9 cellular contexts compared by ENCODE assay signal in the genomic region with DNA sequence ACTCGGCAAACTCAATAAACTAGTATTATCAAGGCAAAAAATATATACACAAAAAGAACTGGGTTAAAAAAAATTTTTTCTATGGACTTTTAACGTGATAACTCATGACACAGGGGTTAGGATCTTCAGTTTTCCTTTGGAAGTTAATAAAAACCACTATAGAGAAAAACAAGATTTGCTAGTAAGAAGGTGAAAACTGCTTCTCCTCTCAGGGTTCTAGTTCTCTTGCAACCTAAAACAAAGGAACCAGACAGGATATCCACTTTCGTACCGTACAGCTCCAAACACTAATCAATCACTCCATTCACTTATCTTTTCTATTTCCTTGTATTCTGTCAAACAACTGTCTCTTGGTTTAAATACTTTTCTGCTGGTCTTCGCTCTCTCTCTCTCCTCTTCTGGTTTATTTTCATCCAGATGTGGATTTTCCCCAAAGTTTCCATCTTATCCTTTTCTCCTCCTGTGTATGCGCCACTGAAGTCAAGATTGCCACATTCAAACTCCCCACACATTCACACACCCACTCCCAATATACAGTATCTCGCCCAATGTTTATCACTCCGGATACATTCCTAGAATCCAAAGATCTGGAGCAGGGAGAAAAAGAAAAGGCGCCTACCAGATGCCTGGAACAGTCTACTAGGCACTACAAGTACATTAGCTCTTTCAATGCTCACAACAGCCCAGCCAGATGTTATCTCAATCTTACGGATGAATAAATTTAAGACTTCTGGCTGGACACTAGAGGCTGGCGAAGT. TPM values are rescaled to one million over a fixed set of nuclear protein-coding genes. Genes with fewer than 3 reads are reported as not detected.
DNase-seq lines count a peak whose midpoint lies in the region; ATAC-seq lines count a peak whose summit lies in the region.
"Had no signal": no experiment of that assay in that cellular context is flagged by ENCODE, and none has a peak within 500 bp of the region (broad histone marks: within the 10 kb centered on the region; RNA-seq: fewer than 3 reads in every experiment).

No MANE protein-coding gene starts in this region.

- H3K9me3 ChIP-seq in iPS-18c (ENCODE audit: control insufficient read depth, insufficient read depth, low read length) (no peaks in the 10 kb centered on the region), subcutaneous abdominal adipose tissue (ENCODE audit: control insufficient read depth in 5 of 5, low read length in 5 of 5) (no peaks in the 10 kb centered on the region)

- ATAC-seq in HG02884 (IDR thresholded peaks at IDR 0.05; ENCODE audit: unreplicated experiment) (peak; percentile 5), HG02623 (IDR thresholded peaks at IDR 0.05; ENCODE audit: unreplicated experiment) (no peak)
- peak; percentile 0 for ATAC-seq in activated naive CD4-positive, alpha-beta T cell treated with anti-CD3 and anti-CD28 coated beads, Interleukin-2, amount 50 U/mL, for 72 hours

- peaks cover 36 to 40% of the 10 kb centered on the region in 2 donors for H3K36me3 Mint-ChIP-seq in activated naive CD4-positive, alpha-beta T cell treated with anti-CD3 and anti-CD28 coated beads, Interleukin-2, amount 50 U/mL, for 72 hours

- H3K4me3 ChIP-seq in iPS-18c (ENCODE audit: insufficient read depth, low read depth, low read length): peak overlapping the region; percentile 94
- peak overlapping the region; percentile 86 to 98 (median 96) for H3K4me3 ChIP-seq in subcutaneous abdominal adipose tissue (ENCODE audit: low read depth in 1 of 5, low read length in 5 of 5)

- H3K9ac ChIP-seq in subcutaneous abdominal adipose tissue (ENCODE audit: low read length in 5 of 5): peak overlapping the region; percentile 82 to 98 (median 96)

- H3K36me3 ChIP-seq in subcutaneous abdominal adipose tissue (ENCODE audit: control insufficient read depth in 5 of 5, insufficient read depth in 5 of 5, low read length in 5 of 5): peaks cover 0 to 8% (median 6%) of the 10 kb centered on the region in 5 donors

- DNase-seq in DMS 273 (lab: John Stamatoyannopoulos, UW; ENCODE audit: unreplicated experiment): peak; percentile 76
- no peak for DNase-seq in activated naive CD4-positive, alpha-beta T cell treated with anti-CD3 and anti-CD28 coated beads, Interleukin-2, amount 50 U/mL, for 72 hours (ENCODE audit: low spot score in 2 of 2)
- no peak for DNase-seq in DMS153 treated with DMSO at 0.1 percent for 48 hours (lab: John Stamatoyannopoulos, UW; ENCODE audit: unreplicated experiment)
- DNase-seq in OCI-M2 (lab: John Stamatoyannopoulos, UW; ENCODE audit: unreplicated experiment): no peak

- H3K27ac ChIP-seq in subcutaneous abdominal adipose tissue (ENCODE audit: low read depth, low read length): peak overlapping the region; percentile 97

- no peaks in the 10 kb centered on the region for H3K9me3 Mint-ChIP-seq in activated naive CD4-positive, alpha-beta T cell treated with anti-CD3 and anti-CD28 coated beads, Interleukin-2, amount 50 U/mL, for 72 hours

- H3K4me1 ChIP-seq in subcutaneous abdominal adipose tissue (ENCODE audit: control insufficient read depth in 5 of 5, insufficient read depth in 5 of 5, low read length in 5 of 5): peaks cover 2 to 49% (median 46%) of the 10 kb centered on the region in 5 donors

- no peaks in the 10 kb centered on the region for H3K27me3 ChIP-seq in subcutaneous abdominal adipose tissue (ENCODE audit: control insufficient read depth in 5 of 5, insufficient read depth in 4 of 5, low read length in 5 of 5)

- peak overlapping the region; percentile 99 to 100 for H3K27ac Mint-ChIP-seq in activated naive CD4-positive, alpha-beta T cell treated with anti-CD3 and anti-CD28 coated beads, Interleukin-2, amount 50 U/mL, for 72 hours

RNA-seq across cellular contexts. Expression of a gene that starts 0.8 kb away (rescaled TPM):
- 10 to 100 TPM; 64.5 to 69.4 TPM for total RNA-seq in activated naive CD4-positive, alpha-beta T cell treated with anti-CD3 and anti-CD28 coated beads, Interleukin-2, amount 50 U/mL, for 72 hours

RNA-seq across cellular contexts. Expression of a gene that starts 21.4 kb away (rescaled TPM):
- total RNA-seq in activated naive CD4-positive, alpha-beta T cell treated with anti-CD3 and anti-CD28 coated beads, Interleukin-2, amount 50 U/mL, for 72 hours: under 1 TPM; 0.07 to 0.31 TPM
- total RNA-seq: NCI-H460 had no signal

RNA-seq across cellular contexts. Expression of a gene that starts 30.4 kb away (rescaled TPM):
- 10 to 100 TPM; 14.3 to 14.5 TPM for total RNA-seq in activated naive CD4-positive, alpha-beta T cell treated with anti-CD3 and anti-CD28 coated beads, Interleukin-2, amount 50 U/mL, for 72 hours

RNA-seq across cellular contexts. Expression of a gene that starts 55.2 kb away (rescaled TPM):
- total RNA-seq in activated naive CD4-positive, alpha-beta T cell treated with anti-CD3 and anti-CD28 coated beads, Interleukin-2, amount 50 U/mL, for 72 hours: 10 to 100 TPM; 34.8 to 44.4 TPM
